In genomic region chr14:88232783-88233182, GRCh38 we compare ENCODE assay signal across 20 cellular contexts.
"Had no signal": no experiment of that assay in that cellular context is flagged by ENCODE, and none has a peak within 500 bp of the region (broad histone marks: within the 10 kb centered on the region; RNA-seq: fewer than 3 reads in every experiment).

No MANE protein-coding gene starts in this region.

- DNase-seq: activated CD4-positive, alpha-beta T cell treated with anti-CD3 and anti-CD28 coated beads for 4 hours; activated CD8-positive, alpha-beta memory T cell treated with anti-CD3 and anti-CD28 coated beads, Interleukin-2, amount 50 U/mL, for 48 hours; activated gamma-delta T cell treated with Interleukin-2 at 50 U/mL for 16 hours; activated naive CD8-positive, alpha-beta T cell treated with anti-CD3 and anti-CD28 coated beads for 36 hours; activated T-cell treated with anti-CD3 and anti-CD28 coated beads, Interleukin-2, amount 50 U/mL, for 72 hours; amygdala; body of pancreas; central memory CD4-positive, alpha-beta T cell; cortex of kidney; effector CD8-positive, alpha-beta T cell; heart left ventricle; left colon; midbrain; T-helper 17 cell; tibial artery had no signal

- H3K9ac ChIP-seq: parathyroid adenoma had no signal

- H3K4me1 ChIP-seq: body of pancreas, parathyroid adenoma, tibial artery had no signal

- H3K27me3 ChIP-seq: body of pancreas, tibial artery had no signal

- H3K27ac ChIP-seq: body of pancreas, epithelial cell of prostate, parathyroid adenoma, tibial artery had no signal

- H3K4me3 ChIP-seq: body of pancreas, heart left ventricle, lung, tibial artery had no signal

- H3K36me3 Mint-ChIP-seq: activated naive CD8-positive, alpha-beta T cell treated with anti-CD3 and anti-CD28 coated beads for 36 hours; WTC11 had no signal

- H3K36me3 ChIP-seq: heart left ventricle, tibial artery had no signal

- H3K27ac Mint-ChIP-seq: activated naive CD8-positive, alpha-beta T cell treated with anti-CD3 and anti-CD28 coated beads for 36 hours; activated T-cell treated with anti-CD3 and anti-CD28 coated beads, Interleukin-2, amount 50 U/mL, for 72 hours; stimulated activated memory B cell treated with anti-CD40 and anti-IgM and Interleukin-4, amounts not matched to agents 10 μg/mL and 1 μg/mL and 100 μg/mL, for 72 hours; T-helper 17 cell; WTC11 had no signal

- H3K9me3 ChIP-seq: body of pancreas, tibial artery had no signal

- H3K4me3 Mint-ChIP-seq: activated naive CD8-positive, alpha-beta T cell treated with anti-CD3 and anti-CD28 coated beads for 36 hours; activated T-cell treated with anti-CD3 and anti-CD28 coated beads, Interleukin-2, amount 50 U/mL, for 72 hours; stimulated activated memory B cell treated with anti-CD40 and anti-IgM and Interleukin-4, amounts not matched to agents 10 μg/mL and 1 μg/mL and 100 μg/mL, for 72 hours; T-helper 17 cell; WTC11 had no signal

- H3K79me2 ChIP-seq: parathyroid adenoma had no signal

- H3K4me1 Mint-ChIP-seq: stimulated activated memory B cell treated with anti-CD40 and anti-IgM and Interleukin-4, amounts not matched to agents 10 μg/mL and 1 μg/mL and 100 μg/mL, for 72 hours; T-helper 17 cell had no signal

- H2AFZ ChIP-seq: parathyroid adenoma had no signal
